In the genomic region with DNA sequence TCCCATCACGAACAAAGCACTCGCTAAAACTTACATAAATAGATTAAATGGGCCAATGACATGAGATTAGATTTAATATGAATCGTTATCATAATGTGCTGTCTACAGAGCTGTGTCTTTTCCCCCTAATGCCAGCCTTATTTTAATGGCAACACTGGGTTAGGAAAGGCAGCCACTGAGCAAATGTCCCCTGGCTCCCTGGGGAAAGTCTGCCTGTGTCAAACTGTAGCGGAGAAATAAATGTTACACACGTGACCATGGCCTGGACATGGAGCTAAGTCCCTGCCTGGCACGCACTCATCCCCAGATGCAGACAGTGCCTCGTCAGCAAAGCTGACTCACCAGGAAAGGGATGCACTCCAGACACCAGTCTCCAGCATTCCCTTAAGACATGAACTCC, we compare ENCODE assay signal across 11 cellular contexts.
DNase-seq lines count a peak whose midpoint lies in the region; ATAC-seq and TF ChIP-seq lines count a peak whose summit lies in the region.
"Had no signal": no experiment of that assay in that cellular context is flagged by ENCODE, and none has a peak within 500 bp of the region (broad histone marks: within the 10 kb centered on the region; RNA-seq: fewer than 3 reads in every experiment).

No MANE protein-coding gene starts in this region.

- no peak overlapping the region for H3K27ac ChIP-seq in adrenal gland
- H3K27ac ChIP-seq: gastrocnemius medialis had no signal

- no peaks in the 10 kb centered on the region for H3K4me1 ChIP-seq in adrenal gland (replicated peaks in 1 of 2)
- H3K4me1 ChIP-seq: gastrocnemius medialis had no signal

- intact Hi-C loops in adrenal gland (cut with DNase I), result no loop called here

- H3K27me3 ChIP-seq in adrenal gland, result no peaks in the 10 kb centered on the region

- no peaks in the 10 kb centered on the region for H3K36me3 ChIP-seq in adrenal gland (replicated peaks in 1 of 2)
- H3K36me3 ChIP-seq: gastrocnemius medialis had no signal

- TF ChIP-seq POLR2A in adrenal gland (IDR thresholded peaks at IDR 0.05), result no peak

- H3K4me3 ChIP-seq in HFF-Myc (replicated peaks; ENCODE audit: low read depth, low read length) (no peak overlapping the region), adrenal gland (no peak overlapping the region)
- H3K4me3 ChIP-seq: gastrocnemius medialis had no signal

- no peak for TF ChIP-seq CTCF in HFF-Myc (IDR thresholded peaks at IDR 0.05; ENCODE audit: low read depth, low read length, missing control alignments)
- no peak for TF ChIP-seq CTCF in adrenal gland (IDR thresholded peaks at IDR 0.05)

- no peak for ATAC-seq in GM18498 (IDR thresholded peaks at IDR 0.05; ENCODE audit: unreplicated experiment)
- ATAC-seq: WTC11 had no signal

- in situ Hi-C loops in ACHN (cut with HindIII; ENCODE audit: low pct_ligation_motif_present, low pct_unique_long_range_greater_than_20kb, low sequenced_read_pairs), result no loop called here

- DNase-seq in ACHN, result peak; percentile 32
- DNase-seq in HFF-Myc (ENCODE audit: extremely low read depth, low read depth), result peak; percentile 17
- peak; percentile 48 to 89 (median 59) for DNase-seq in adrenal gland
- DNase-seq in islet precursor cell, result peak; percentile 94
- no peak for DNase-seq in NCI-H2171 treated with DMSO at 0.1 percent for 48 hours (lab: John Stamatoyannopoulos, UW)
- no peak for DNase-seq in SW 1271 (lab: John Stamatoyannopoulos, UW)
- DNase-seq in GF-D8 (lab: John Stamatoyannopoulos, UW), result no peak
- DNase-seq: gastrocnemius medialis, NCI-H1105 had no signal

- H3K9me3 ChIP-seq in adrenal gland (replicated peaks in 1 of 3), result no peaks in the 10 kb centered on the region
- H3K9me3 ChIP-seq: gastrocnemius medialis had no signal

- 31 to 35% (median 34%) methylated on average over 6 to 7 of the region's 7 CpGs for WGBS in adrenal gland, 4 donors

Comparison
In these comparisons a context has a peak if more than half of its experiments do, and no peak if none do; other contexts are left out.
1. DNase-seq: peak in ACHN (single experiment), HFF-Myc (single experiment), adrenal gland (7 of 7) and islet precursor cell (single experiment); none in NCI-H2171 treated with DMSO at 0.1 percent for 48 hours (single experiment), SW 1271 (0 of 2) and GF-D8 (single experiment).